8 cellular contexts compared by ENCODE assay signal in the genomic region with DNA sequence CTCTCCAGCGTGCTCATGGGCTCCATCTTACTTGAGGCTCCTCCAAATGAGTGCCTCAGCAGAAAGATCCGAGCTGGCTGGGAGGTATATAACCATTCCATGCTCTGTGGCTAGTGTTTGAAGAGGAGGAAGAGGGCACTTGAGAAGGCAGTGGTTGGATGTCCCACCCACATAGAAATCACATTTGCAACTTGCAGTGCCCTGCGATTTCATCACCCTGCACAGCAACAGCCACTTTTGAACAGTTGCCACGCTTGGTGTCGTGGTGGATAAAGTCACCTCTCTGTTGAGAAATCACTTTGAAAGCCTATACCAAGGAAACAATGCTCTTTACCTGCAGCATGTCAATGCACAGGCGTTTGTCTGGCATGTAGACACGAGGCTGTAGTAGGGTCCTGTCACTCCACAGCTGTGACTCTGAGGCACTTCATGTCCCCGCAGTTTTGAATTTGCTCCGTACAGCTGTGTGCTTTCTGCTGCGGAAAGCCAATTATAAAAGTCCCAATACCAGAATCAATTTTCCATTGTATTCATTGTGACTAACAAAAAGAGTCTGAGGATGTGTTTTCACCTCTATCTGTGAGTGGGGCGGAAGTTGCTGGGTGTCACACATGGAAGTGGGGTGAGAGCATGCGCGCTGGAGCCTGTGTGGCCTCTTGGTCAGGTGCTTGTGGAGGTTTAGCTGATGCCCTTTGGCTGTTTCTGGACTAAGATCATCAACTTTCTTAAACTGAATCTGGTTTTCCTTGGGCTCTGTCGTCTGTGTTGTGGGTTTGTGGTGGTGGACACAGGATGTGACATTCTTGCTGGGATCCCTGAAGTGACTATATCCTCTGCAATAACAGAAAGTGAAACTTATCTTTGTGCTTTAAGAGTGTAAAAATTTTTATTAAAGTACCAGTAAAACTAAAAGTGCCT. TPM values are rescaled to one million over a fixed set of nuclear protein-coding genes. Genes with fewer than 3 reads are reported as not detected.
DNase-seq lines count a peak whose midpoint lies in the region; ATAC-seq and TF ChIP-seq lines count a peak whose summit lies in the region.

No MANE protein-coding gene starts in this region.

- CTCF ChIA-PET in activated CD4-positive, alpha-beta T cell treated with anti-CD3 and anti-CD28 coated beads for 36 hours (lab: Charles Lee), result interaction anchor here (1.1 to 1.4 kb wide), 3 partner anchors 53 to 417 kb away, joined by 3 to 4 read pairs (median 3); no protein-coding TSS in a partner anchor
- CTCF ChIA-PET in naive thymus-derived CD4-positive, alpha-beta T cell (lab: Charles Lee), result interaction anchor here (0.6 to 10.7 kb wide), 5 partner anchors 53 to 152 kb away, joined by 3 to 269 read pairs (median 3); no protein-coding TSS in a partner anchor

- H3K4me1 ChIP-seq in naive thymus-derived CD4-positive, alpha-beta T cell (ENCODE audit: control insufficient read depth in 2 of 2, insufficient read depth in 2 of 2, low read length in 2 of 2), result peaks cover 33 to 43% of the 10 kb centered on the region in 2 donors

- H3K27me3 Mint-ChIP-seq in activated CD4-positive, alpha-beta T cell treated with anti-CD3 and anti-CD28 coated beads for 36 hours, result no peaks in the 10 kb centered on the region
- peaks cover 0 to 5% (median 0%) of the 10 kb centered on the region in 5 donors for H3K27me3 Mint-ChIP-seq in naive thymus-derived CD4-positive, alpha-beta T cell
- no peaks in the 10 kb centered on the region for H3K27me3 Mint-ChIP-seq in stimulated activated naive CD8-positive, alpha-beta T cell treated with anti-CD3 and anti-CD28 coated beads, Interleukin-15, Interleukin-2, amounts not matched to agents 100 ng/mL and 50 ng/mL, for 24 hours

- H3K4me3 ChIP-seq in Jurkat, Clone E6-1 (ENCODE audit: low read length), result peak overlapping the region; percentile 76
- H3K4me3 ChIP-seq in dorsolateral prefrontal cortex, result peak overlapping the region in 51 of 59 donors; percentile 7 to 96 (median 36)
- peak overlapping the region; percentile 72 for H3K4me3 ChIP-seq in naive thymus-derived CD4-positive, alpha-beta T cell (ENCODE audit: low read length)

- H3K27ac Mint-ChIP-seq in activated CD4-positive, alpha-beta T cell treated with anti-CD3 and anti-CD28 coated beads for 36 hours, result peak overlapping the region; percentile 100
- H3K27ac Mint-ChIP-seq in naive thymus-derived CD4-positive, alpha-beta T cell, result peak overlapping the region; percentile 96 to 100 (median 98)
- H3K27ac Mint-ChIP-seq in stimulated activated naive CD8-positive, alpha-beta T cell treated with anti-CD3 and anti-CD28 coated beads, Interleukin-15, Interleukin-2, amounts not matched to agents 100 ng/mL and 50 ng/mL, for 24 hours, result peak overlapping the region; percentile 99

- intact Hi-C loops in activated CD4-positive, alpha-beta T cell treated with anti-CD3 and anti-CD28 coated beads for 36 hours (cut with DNase I, micrococcal nuclease), result loop anchor here (1.0 to 10.0 kb wide), 7 partner anchors 98 to 1993 kb away; a partner anchor contains a TSS
- intact Hi-C loops in dorsolateral prefrontal cortex (cut with DNase I), result loop anchor here (5.0 to 10.0 kb wide), 5 partner anchors 42 to 354 kb away; a partner anchor contains a TSS
- intact Hi-C loops in naive thymus-derived CD4-positive, alpha-beta T cell (cut with micrococcal nuclease), result loop anchor here (1.0 to 5.0 kb wide), 11 partner anchors 53 to 1993 kb away; a partner anchor contains a TSS

- peaks cover 39% of the 10 kb centered on the region for H3K36me3 Mint-ChIP-seq in activated CD4-positive, alpha-beta T cell treated with anti-CD3 and anti-CD28 coated beads for 36 hours (ENCODE audit: low read depth)
- peaks cover 5 to 28% (median 24%) of the 10 kb centered on the region in 5 donors for H3K36me3 Mint-ChIP-seq in naive thymus-derived CD4-positive, alpha-beta T cell
- peaks cover 43% of the 10 kb centered on the region for H3K36me3 Mint-ChIP-seq in stimulated activated naive CD8-positive, alpha-beta T cell treated with anti-CD3 and anti-CD28 coated beads, Interleukin-15, Interleukin-2, amounts not matched to agents 100 ng/mL and 50 ng/mL, for 24 hours (ENCODE audit: low read depth)

- no peak for TF ChIP-seq CTCF in dorsolateral prefrontal cortex (IDR thresholded peaks at IDR 0.05 in 54 of 56, conservative IDR thresholded peaks at IDR 0.05 in 2 of 56; ENCODE audit: low read depth in 1 of 56, partially characterized antibody in 56 of 56)

- peak; percentile 36 for DNase-seq in CMK (ENCODE audit: low read depth)
- DNase-seq in Jurkat, Clone E6-1 (ENCODE audit: low read depth, low spot score), result peak; percentile 67
- DNase-seq in activated CD4-positive, alpha-beta T cell treated with anti-CD3 and anti-CD28 coated beads for 36 hours, result peak; percentile 90
- DNase-seq in dorsolateral prefrontal cortex, result peak in 4 of 10 donors; percentile 53 to 67 (median 64)
- peak; percentile 52 to 81 (median 79) for DNase-seq in naive thymus-derived CD4-positive, alpha-beta T cell
- no peak for DNase-seq in NCI-H748 treated with DMSO at 0.1 percent for 48 hours (lab: John Stamatoyannopoulos, UW)

- ATAC-seq in GM21390 (IDR thresholded peaks at IDR 0.05; ENCODE audit: unreplicated experiment), result peak; percentile 40
- peak; percentile 70 for ATAC-seq in activated CD4-positive, alpha-beta T cell treated with anti-CD3 and anti-CD28 coated beads for 36 hours
- peak; percentile 50 for ATAC-seq in naive thymus-derived CD4-positive, alpha-beta T cell

- peak overlapping the region; percentile 82 for H3K4me3 Mint-ChIP-seq in activated CD4-positive, alpha-beta T cell treated with anti-CD3 and anti-CD28 coated beads for 36 hours
- peak overlapping the region; percentile 79 to 98 (median 92) for H3K4me3 Mint-ChIP-seq in naive thymus-derived CD4-positive, alpha-beta T cell
- peak overlapping the region; percentile 99 for H3K4me3 Mint-ChIP-seq in stimulated activated naive CD8-positive, alpha-beta T cell treated with anti-CD3 and anti-CD28 coated beads, Interleukin-15, Interleukin-2, amounts not matched to agents 100 ng/mL and 50 ng/mL, for 24 hours

- H3K27me3 ChIP-seq in dorsolateral prefrontal cortex, result no peaks in the 10 kb centered on the region
- H3K27me3 ChIP-seq in naive thymus-derived CD4-positive, alpha-beta T cell (ENCODE audit: control insufficient read depth in 2 of 2, insufficient read depth in 2 of 2, low read length in 2 of 2), result no peaks in the 10 kb centered on the region

- peak overlapping the region in 57 of 59 donors; percentile 40 to 98 (median 88) for H3K27ac ChIP-seq in dorsolateral prefrontal cortex
- peak overlapping the region; percentile 84 for H3K27ac ChIP-seq in naive thymus-derived CD4-positive, alpha-beta T cell (ENCODE audit: low read depth, low read length)

- no peaks in the 10 kb centered on the region for H3K9me3 Mint-ChIP-seq in activated CD4-positive, alpha-beta T cell treated with anti-CD3 and anti-CD28 coated beads for 36 hours (ENCODE audit: low read depth)
- H3K9me3 Mint-ChIP-seq in naive thymus-derived CD4-positive, alpha-beta T cell, result no peaks in the 10 kb centered on the region
- no peaks in the 10 kb centered on the region for H3K9me3 Mint-ChIP-seq in stimulated activated naive CD8-positive, alpha-beta T cell treated with anti-CD3 and anti-CD28 coated beads, Interleukin-15, Interleukin-2, amounts not matched to agents 100 ng/mL and 50 ng/mL, for 24 hours

- H3K9me3 ChIP-seq in naive thymus-derived CD4-positive, alpha-beta T cell (ENCODE audit: control insufficient read depth in 2 of 3, low read length in 3 of 3), result no peaks in the 10 kb centered on the region

- peaks cover 45% of the 10 kb centered on the region for H3K4me1 Mint-ChIP-seq in activated CD4-positive, alpha-beta T cell treated with anti-CD3 and anti-CD28 coated beads for 36 hours
- H3K4me1 Mint-ChIP-seq in naive thymus-derived CD4-positive, alpha-beta T cell, result peaks cover 22 to 73% (median 58%) of the 10 kb centered on the region in 7 donors
- H3K4me1 Mint-ChIP-seq in stimulated activated naive CD8-positive, alpha-beta T cell treated with anti-CD3 and anti-CD28 coated beads, Interleukin-15, Interleukin-2, amounts not matched to agents 100 ng/mL and 50 ng/mL, for 24 hours (ENCODE audit: low read depth), result peaks cover 55% of the 10 kb centered on the region

- POLR2A ChIA-PET in activated CD4-positive, alpha-beta T cell treated with anti-CD3 and anti-CD28 coated beads for 36 hours (lab: Charles Lee), result interaction anchor here (0.6 kb wide), 1 partner anchor 22 kb away, joined by 4 read pairs; no protein-coding TSS in a partner anchor
- POLR2A ChIA-PET in naive thymus-derived CD4-positive, alpha-beta T cell (lab: Charles Lee), result interaction anchor here (0.8 to 2.5 kb wide), 6 partner anchors 99 to 146 kb away, joined by 3 to 15 read pairs (median 4); a partner anchor contains a TSS

- H3K36me3 ChIP-seq in naive thymus-derived CD4-positive, alpha-beta T cell (ENCODE audit: control insufficient read depth in 2 of 3, insufficient read depth in 3 of 3, low read length in 3 of 3), result peaks cover 0 to 28% (median 9%) of the 10 kb centered on the region in 3 experiments

RNA-seq across cellular contexts. Expression of a gene that starts 2.8 kb away (rescaled TPM):
- 138 TPM for polyA plus RNA-seq in Jurkat, Clone E6-1 (2012; ENCODE audit: insufficient read depth, insufficient read length)
- total RNA-seq in activated CD4-positive, alpha-beta T cell treated with anti-CD3 and anti-CD28 coated beads for 36 hours, result 100 to 1,000 TPM; 128 to 146 TPM
- 100 to 1,000 TPM; 146 to 408 (median 218) TPM for total RNA-seq in dorsolateral prefrontal cortex
- total RNA-seq in naive thymus-derived CD4-positive, alpha-beta T cell, result 100 to 1,000 TPM; 112 to 169 (median 148) TPM
- polyA plus RNA-seq in naive thymus-derived CD4-positive, alpha-beta T cell, result 100 to 1,000 TPM in 1 of 2 donors, 10 to 100 TPM in 1; 87.7 to 131 TPM

RNA-seq across cellular contexts. Expression of a gene that starts 35.3 kb away (rescaled TPM):
- not detected for polyA plus RNA-seq in Jurkat, Clone E6-1 (2012; ENCODE audit: insufficient read depth, insufficient read length)
- not detected for total RNA-seq in activated CD4-positive, alpha-beta T cell treated with anti-CD3 and anti-CD28 coated beads for 36 hours
- total RNA-seq in dorsolateral prefrontal cortex, result 100 to 1,000 TPM in 66 of 120 experiments, 10 to 100 TPM in 54; 11.2 to 509 (median 107) TPM
- total RNA-seq in naive thymus-derived CD4-positive, alpha-beta T cell, result under 1 TPM in 2 of 5 experiments, not detected in 3; 0.19 to 0.34 TPM
- under 1 TPM in 1 of 2 donors, not detected in 1; 0.12 TPM for polyA plus RNA-seq in naive thymus-derived CD4-positive, alpha-beta T cell

RNA-seq across cellular contexts. Expression of a gene that starts 41.9 kb away (rescaled TPM):
- not detected for polyA plus RNA-seq in Jurkat, Clone E6-1 (2012; ENCODE audit: insufficient read depth, insufficient read length)
- total RNA-seq in activated CD4-positive, alpha-beta T cell treated with anti-CD3 and anti-CD28 coated beads for 36 hours, result not detected
- 10 to 100 TPM in 76 of 120 experiments, 1 to 10 TPM in 44; 1.9 to 31.7 (median 11.6) TPM for total RNA-seq in dorsolateral prefrontal cortex
- total RNA-seq in naive thymus-derived CD4-positive, alpha-beta T cell, result not detected
- not detected for polyA plus RNA-seq in naive thymus-derived CD4-positive, alpha-beta T cell

Comparison
In these comparisons a context has a peak if more than half of its experiments do, and no peak if none do; other contexts are left out.
1. RNA of a gene that starts 35.3 kb away (total RNA-seq): 11.2 to 509 TPM in dorsolateral prefrontal cortex; not detected in activated CD4-positive, alpha-beta T cell treated with anti-CD3 and anti-CD28 coated beads for 36 hours and 0.19 to 0.34 TPM in naive thymus-derived CD4-positive, alpha-beta T cell; every median in the first group is over 4 times any median in the second.
2. Peak in every context shown above with its lines, with median percentiles within 50 percentile points of each other: ATAC-seq, H3K4me3 ChIP-seq, H3K27ac Mint-ChIP-seq and H3K4me3 Mint-ChIP-seq.